In genomic region chr19:42279902-42280760, GRCh38 we compare ENCODE assay signal across 8 cellular contexts. TPM values are rescaled to one million over a fixed set of nuclear protein-coding genes. Genes with fewer than 3 reads are reported as not detected.
DNase-seq lines count a peak whose midpoint lies in the region; ATAC-seq, FAIRE-seq and TF ChIP-seq lines count a peak whose summit lies in the region.

No MANE protein-coding gene starts in this region.

- H3K79me2 ChIP-seq in HepG2 (ENCODE audit: insufficient read depth, low read length): peaks cover 17% of the 10 kb centered on the region

- H3K27ac Mint-ChIP-seq in activated CD4-positive, alpha-beta T cell treated with anti-CD3 and anti-CD28 coated beads, Interleukin-2, amount 10 ng/mL, durations not matched to agents 7 days and 5 days: peak overlapping the region; percentile 94

- peaks cover 58% of the 10 kb centered on the region for H3K4me1 Mint-ChIP-seq in activated CD4-positive, alpha-beta T cell treated with anti-CD3 and anti-CD28 coated beads, Interleukin-2, amount 10 ng/mL, durations not matched to agents 7 days and 5 days

- peak overlapping the region; percentile 72 for H3K27ac ChIP-seq in HepG2 (ENCODE audit: extremely low read length, insufficient read depth, low read length)

- peak; percentile 89 for TF ChIP-seq RAD21 in HepG2 (CRISPR knock-in tag; IDR thresholded peaks at IDR 0.05)

- no peak overlapping the region for H2AFZ ChIP-seq in HepG2 (ENCODE audit: low read length)

- intact Hi-C loops in HepG2 (cut with micrococcal nuclease; ENCODE audit: unreplicated experiment): loop anchor here (2.0 kb wide), 1 partner anchor 59 kb away; the partner anchor contains the start of gene ZNF526

- 0% methylated on average over 3 of the region's 84 CpGs for WGBS in HepG2 (ENCODE audit: low lambda C conversion rate)

- H3K27me3 Mint-ChIP-seq in activated CD4-positive, alpha-beta T cell treated with anti-CD3 and anti-CD28 coated beads, Interleukin-2, amount 10 ng/mL, durations not matched to agents 7 days and 5 days: no peaks in the 10 kb centered on the region

- TF ChIP-seq POLR2A in GM12892 (IDR thresholded peaks at IDR 0.05; ENCODE audit: low read depth, low read length) (peak; percentile 40; the same call in 1 of the 2 replicates), HepG2 (IDR thresholded peaks at IDR 0.05; ENCODE audit: insufficient read depth in 1 of 2, low read depth in 2 of 2, low read length in 2 of 2) (peak in 1 of 2 experiments; percentile 71; a peak in 2 of 4 replicates)

- H3K9me3 Mint-ChIP-seq in activated CD4-positive, alpha-beta T cell treated with anti-CD3 and anti-CD28 coated beads, Interleukin-2, amount 10 ng/mL, durations not matched to agents 7 days and 5 days: no peaks in the 10 kb centered on the region

- peak overlapping the region; percentile 70 to 83 (median 73) for H3K4me3 ChIP-seq in HepG2 (replicated peaks in 1 of 3; ENCODE audit: insufficient read depth in 1 of 3, low read depth in 2 of 3, low read length in 3 of 3)

- no peaks in the 10 kb centered on the region for H3K9me3 ChIP-seq in HepG2 (ENCODE audit: low read length)

- peak overlapping the region; percentile 86 for H3K4me2 ChIP-seq in HepG2 (ENCODE audit: low read depth, low read length)

- peak overlapping the region; percentile 73 for H3K9ac ChIP-seq in HepG2 (ENCODE audit: insufficient read depth, low read depth, low read length)

- FAIRE-seq in GM12892 (lab: Jason Lieb, UNC): peak; percentile 99
- FAIRE-seq in HepG2 (lab: Jason Lieb, UNC): peak; percentile 49

- in situ Hi-C loops in HepG2 (cut with HindIII; ENCODE audit: extremely low pct_ligation_motif_present, low pct_unique_long_range_greater_than_20kb): no loop called here

- H3K36me3 ChIP-seq in HepG2 (replicated peaks in 1 of 2; ENCODE audit: control insufficient read depth in 1 of 2, insufficient read depth in 2 of 2, low read length in 2 of 2): peaks cover 0 to under 1% of the 10 kb centered on the region in 2 experiments; a peak in 1 of 5 replicates

- BruUV-seq in HepG2 (replicated peaks; lab: Mats Ljungman, UMichigan): TSS peak; percentile 67

- peak; percentile 99 for DNase-seq in GM12892 (ENCODE audit: insufficient read length)
- DNase-seq in NCI-H446 (lab: John Stamatoyannopoulos, UW): peak; percentile 88 to 94
- DNase-seq in activated CD4-positive, alpha-beta T cell treated with anti-CD3 and anti-CD28 coated beads, Interleukin-2, amount 10 ng/mL, durations not matched to agents 7 days and 5 days: peak; percentile 92
- peak; percentile 93 for DNase-seq in dedifferentiated amniotic fluid mesenchymal stem cell (ENCODE audit: extremely low spot score)
- peak; percentile 79 for DNase-seq in HepG2 (ENCODE audit: low spot score)
- peak; percentile 81 to 82 for DNase-seq in stimulated activated CD4-positive, alpha-beta T cell treated with anti-CD3 and anti-CD28 coated beads, Interleukin-2, amount 100 ng/mL, for 48 hours

- H3K36me3 Mint-ChIP-seq in activated CD4-positive, alpha-beta T cell treated with anti-CD3 and anti-CD28 coated beads, Interleukin-2, amount 10 ng/mL, durations not matched to agents 7 days and 5 days (ENCODE audit: low read depth): peaks cover 13% of the 10 kb centered on the region

- TF ChIP-seq EP300 in HepG2 (IDR thresholded peaks at IDR 0.05; ENCODE audit: low read depth in 2 of 2, low read length in 2 of 2) (no peak), HepG2 (CRISPR knock-in tag; IDR thresholded peaks at IDR 0.05; ENCODE audit: borderline replicate concordance) (no peak)

- TF ChIP-seq CTCF in HepG2 (CRISPR knock-in tag; IDR thresholded peaks at IDR 0.05): peak; percentile 90

- no peaks in the 10 kb centered on the region; a peak in 1 of 5 replicates for H3K27me3 ChIP-seq in HepG2 (ENCODE audit: control insufficient read depth in 1 of 2, insufficient read depth in 2 of 2, low read length in 2 of 2)

- H3K4me3 Mint-ChIP-seq in activated CD4-positive, alpha-beta T cell treated with anti-CD3 and anti-CD28 coated beads, Interleukin-2, amount 10 ng/mL, durations not matched to agents 7 days and 5 days: peak overlapping the region; percentile 86

- H4K20me1 ChIP-seq in HepG2 (ENCODE audit: insufficient read depth, low read length): peaks cover 7% of the 10 kb centered on the region; the same call in 1 of the 2 replicates

- CTCF ChIA-PET in activated CD4-positive, alpha-beta T cell treated with anti-CD3 and anti-CD28 coated beads, Interleukin-2, amount 10 ng/mL, durations not matched to agents 7 days and 5 days (lab: Charles Lee): interaction anchor here (0.6 to 5.0 kb wide), 21 partner anchors 9 to 156 kb away, joined by 3 to 36 read pairs (median 5); partner anchors contain the start of genes CIC, ERF, GSK3A and POU2F2
- CTCF ChIA-PET in HepG2 (lab: Yijun Ruan, JAX; ENCODE audit: low intra/inter-chr PET ratio, low total read pairs): interaction anchor here (1.0 to 1.9 kb wide), 4 partner anchors 9 to 35 kb away, joined by 3 to 7 read pairs (median 6); no protein-coding TSS in a partner anchor

- H3K4me1 ChIP-seq in HepG2 (ENCODE audit: insufficient read depth, low read length): peaks cover 57% of the 10 kb centered on the region

- ATAC-seq in HG03135 (IDR thresholded peaks at IDR 0.05; ENCODE audit: unreplicated experiment) (peak; percentile 28), HepG2 (peak; percentile 72), HG03196 (IDR thresholded peaks at IDR 0.05; ENCODE audit: unreplicated experiment) (no peak)

- POLR2A ChIA-PET in activated CD4-positive, alpha-beta T cell treated with anti-CD3 and anti-CD28 coated beads, Interleukin-2, amount 10 ng/mL, durations not matched to agents 7 days and 5 days (lab: Charles Lee): interaction anchor here (0.9 kb wide), 1 partner anchor 10 kb away, joined by 3 read pairs; no protein-coding TSS in a partner anchor
- POLR2A ChIA-PET in HepG2 (lab: Yijun Ruan, JAX): interaction anchor here (1.4 to 7.4 kb wide), 5 partner anchors 10 to 35 kb away, joined by 3 to 117 read pairs (median 25); partner anchors contain the start of genes CIC and GSK3A

RNA-seq across cellular contexts. Expression of gene CIC, which starts 11.1 kb away (rescaled TPM):
- 6.1 TPM for polyA plus RNA-seq in GM12892 (2012; ENCODE audit: missing spikeins)
- 10 to 100 TPM; 69.3 to 81.0 TPM for total RNA-seq in activated CD4-positive, alpha-beta T cell treated with anti-CD3 and anti-CD28 coated beads, Interleukin-2, amount 10 ng/mL, durations not matched to agents 7 days and 5 days
- 5.4 and 8.0 TPM in 2 replicates for total RNA-seq in HepG2 (2016; rRNA removed; fragmentation: Illumina TruSeq; extraction: Trizol)
- 1.5 and 1.8 TPM in 2 replicates for total RNA-seq in HepG2 (2016; cell fraction: cytosol; rRNA removed; fragmentation: Illumina TruSeq; extraction: Trizol; ENCODE audit: low read depth)
- 5.2 and 7.8 TPM in 2 replicates for total RNA-seq in HepG2 (2016; cell fraction: insoluble cytoplasmic fraction; rRNA removed; fragmentation: Illumina TruSeq; extraction: Trizol)
- 4.6 and 4.9 TPM in 2 replicates for total RNA-seq in HepG2 (2016; cell fraction: membrane; rRNA removed; fragmentation: Illumina TruSeq; extraction: Trizol)
- total RNA-seq in HepG2 (2016; cell fraction: nucleus; rRNA removed; fragmentation: Illumina TruSeq; extraction: Trizol): 10.4 and 12.3 TPM in 2 replicates
- polyA plus RNA-seq in HepG2 (2011; rRNA removed): 5.9 and 8.3 TPM in 2 replicates
- 3.3 and 5.6 TPM in 2 replicates for polyA plus RNA-seq in HepG2 (2011; cell fraction: cytosol; rRNA removed)
- 60.6 and 75.8 TPM in 2 replicates for polyA plus RNA-seq in HepG2 (2011; cell fraction: nucleus; rRNA removed)
- 17.6 and 25.1 TPM in 2 replicates for polyA plus RNA-seq in HepG2 (2012)
- 1.7 and 1.9 TPM in 2 replicates for polyA plus RNA-seq in HepG2 (2016; cell fraction: cytosol; fragmentation: Illumina TruSeq; extraction: Trizol; ENCODE audit: low read depth)
- 10.1 and 16.9 TPM in 2 replicates for polyA plus RNA-seq in HepG2 (2016; cell fraction: insoluble cytoplasmic fraction; fragmentation: Illumina TruSeq; extraction: Trizol; ENCODE audit: low read depth)
- 5.7 and 6.0 TPM in 2 replicates for polyA plus RNA-seq in HepG2 (2016; cell fraction: membrane; fragmentation: Illumina TruSeq; extraction: Trizol; ENCODE audit: low read depth)
- polyA plus RNA-seq in HepG2 (2016; cell fraction: nucleus; fragmentation: Illumina TruSeq; extraction: Trizol; ENCODE audit: insufficient read depth, low read depth): 61.0 and 65.4 TPM in 2 replicates
- polyA minus RNA-seq in HepG2 (2011; rRNA and poly(A)+ RNA removed; ENCODE audit: low replicate concordance): 3.6 and 7.9 TPM in 2 replicates
- polyA minus RNA-seq in HepG2 (2011; cell fraction: cytosol; rRNA and poly(A)+ RNA removed): 9.1 and 10.8 TPM in 2 replicates
- 14.7 and 15.5 TPM in 2 replicates for polyA minus RNA-seq in HepG2 (2011; cell fraction: nucleus; rRNA and poly(A)+ RNA removed)

RNA-seq across cellular contexts. Expression of gene PRR19, which starts 21.8 kb away (rescaled TPM):
- polyA plus RNA-seq in GM12892 (2012; ENCODE audit: missing spikeins): not detected
- total RNA-seq in activated CD4-positive, alpha-beta T cell treated with anti-CD3 and anti-CD28 coated beads, Interleukin-2, amount 10 ng/mL, durations not matched to agents 7 days and 5 days: under 1 TPM; 0.54 to 0.62 TPM
- total RNA-seq in HepG2 (2016; rRNA removed; fragmentation: Illumina TruSeq; extraction: Trizol): 0.33 and 0.38 TPM in 2 replicates
- total RNA-seq in HepG2 (2016; cell fraction: cytosol; rRNA removed; fragmentation: Illumina TruSeq; extraction: Trizol; ENCODE audit: low read depth): not detected in 2 replicates
- 0.28 and 0.43 TPM in 2 replicates for total RNA-seq in HepG2 (2016; cell fraction: insoluble cytoplasmic fraction; rRNA removed; fragmentation: Illumina TruSeq; extraction: Trizol)
- total RNA-seq in HepG2 (2016; cell fraction: membrane; rRNA removed; fragmentation: Illumina TruSeq; extraction: Trizol): 0.14 and 0.43 TPM in 2 replicates
- total RNA-seq in HepG2 (2016; cell fraction: nucleus; rRNA removed; fragmentation: Illumina TruSeq; extraction: Trizol): 0.50 TPM in 1 of 2 replicates, not detected in the other
- polyA plus RNA-seq in HepG2 (2011; rRNA removed): 0.21 and 0.26 TPM in 2 replicates
- polyA plus RNA-seq in HepG2 (2011; cell fraction: cytosol; rRNA removed): 0.23 and 0.34 TPM in 2 replicates
- polyA plus RNA-seq in HepG2 (2011; cell fraction: nucleus; rRNA removed): 0.43 and 0.80 TPM in 2 replicates
- 0.51 TPM in 1 of 2 replicates, not detected in the other for polyA plus RNA-seq in HepG2 (2012)
- 0.21 and 0.22 TPM in 2 replicates for polyA plus RNA-seq in HepG2 (2016; cell fraction: cytosol; fragmentation: Illumina TruSeq; extraction: Trizol; ENCODE audit: low read depth)
- polyA plus RNA-seq in HepG2 (2016; cell fraction: insoluble cytoplasmic fraction; fragmentation: Illumina TruSeq; extraction: Trizol; ENCODE audit: low read depth): 0.69 and 0.88 TPM in 2 replicates
- 0.19 and 0.38 TPM in 2 replicates for polyA plus RNA-seq in HepG2 (2016; cell fraction: membrane; fragmentation: Illumina TruSeq; extraction: Trizol; ENCODE audit: low read depth)
- 0.57 and 1.5 TPM in 2 replicates for polyA plus RNA-seq in HepG2 (2016; cell fraction: nucleus; fragmentation: Illumina TruSeq; extraction: Trizol; ENCODE audit: insufficient read depth, low read depth)
- polyA minus RNA-seq in HepG2 (2011; rRNA and poly(A)+ RNA removed; ENCODE audit: low replicate concordance): 0.94 and 1.4 TPM in 2 replicates
- polyA minus RNA-seq in HepG2 (2011; cell fraction: cytosol; rRNA and poly(A)+ RNA removed): 0.88 TPM in 1 of 2 replicates, not detected in the other
- polyA minus RNA-seq in HepG2 (2011; cell fraction: nucleus; rRNA and poly(A)+ RNA removed): 0.25 TPM in 1 of 2 replicates, not detected in the other

RNA-seq across cellular contexts. Expression of gene PAFAH1B3, which starts 22.3 kb away (rescaled TPM):
- polyA plus RNA-seq in GM12892 (2012; ENCODE audit: missing spikeins): 26.5 TPM
- total RNA-seq in activated CD4-positive, alpha-beta T cell treated with anti-CD3 and anti-CD28 coated beads, Interleukin-2, amount 10 ng/mL, durations not matched to agents 7 days and 5 days: 10 to 100 TPM; 43.5 to 46.6 TPM
- total RNA-seq in HepG2 (2016; rRNA removed; fragmentation: Illumina TruSeq; extraction: Trizol): 58.0 and 58.6 TPM in 2 replicates
- total RNA-seq in HepG2 (2016; cell fraction: cytosol; rRNA removed; fragmentation: Illumina TruSeq; extraction: Trizol; ENCODE audit: low read depth): 50.5 and 73.0 TPM in 2 replicates
- total RNA-seq in HepG2 (2016; cell fraction: insoluble cytoplasmic fraction; rRNA removed; fragmentation: Illumina TruSeq; extraction: Trizol): 61.4 and 62.4 TPM in 2 replicates
- 53.6 and 73.9 TPM in 2 replicates for total RNA-seq in HepG2 (2016; cell fraction: membrane; rRNA removed; fragmentation: Illumina TruSeq; extraction: Trizol)
- total RNA-seq in HepG2 (2016; cell fraction: nucleus; rRNA removed; fragmentation: Illumina TruSeq; extraction: Trizol): 23.8 and 27.3 TPM in 2 replicates
- 27.4 and 31.2 TPM in 2 replicates for polyA plus RNA-seq in HepG2 (2011; rRNA removed)
- 38.9 and 49.7 TPM in 2 replicates for polyA plus RNA-seq in HepG2 (2011; cell fraction: cytosol; rRNA removed)
- polyA plus RNA-seq in HepG2 (2011; cell fraction: nucleus; rRNA removed): 31.1 and 32.3 TPM in 2 replicates
- 21.3 and 29.1 TPM in 2 replicates for polyA plus RNA-seq in HepG2 (2012)
- polyA plus RNA-seq in HepG2 (2016; cell fraction: cytosol; fragmentation: Illumina TruSeq; extraction: Trizol; ENCODE audit: low read depth): 59.5 and 77.2 TPM in 2 replicates
- 57.4 and 72.9 TPM in 2 replicates for polyA plus RNA-seq in HepG2 (2016; cell fraction: insoluble cytoplasmic fraction; fragmentation: Illumina TruSeq; extraction: Trizol; ENCODE audit: low read depth)
- polyA plus RNA-seq in HepG2 (2016; cell fraction: membrane; fragmentation: Illumina TruSeq; extraction: Trizol; ENCODE audit: low read depth): 53.3 and 66.7 TPM in 2 replicates
- 41.3 and 41.9 TPM in 2 replicates for polyA plus RNA-seq in HepG2 (2016; cell fraction: nucleus; fragmentation: Illumina TruSeq; extraction: Trizol; ENCODE audit: insufficient read depth, low read depth)
- polyA minus RNA-seq in HepG2 (2011; rRNA and poly(A)+ RNA removed; ENCODE audit: low replicate concordance): 27.9 and 60.4 TPM in 2 replicates
- 16.4 and 20.1 TPM in 2 replicates for polyA minus RNA-seq in HepG2 (2011; cell fraction: cytosol; rRNA and poly(A)+ RNA removed)
- 7.9 and 8.8 TPM in 2 replicates for polyA minus RNA-seq in HepG2 (2011; cell fraction: nucleus; rRNA and poly(A)+ RNA removed)

RNA-seq across cellular contexts. Expression of gene ERF, which starts 25.2 kb away (rescaled TPM):
- polyA plus RNA-seq in GM12892 (2012; ENCODE audit: missing spikeins): 10.6 TPM
- 10 to 100 TPM; 56.5 to 57.9 TPM for total RNA-seq in activated CD4-positive, alpha-beta T cell treated with anti-CD3 and anti-CD28 coated beads, Interleukin-2, amount 10 ng/mL, durations not matched to agents 7 days and 5 days
- total RNA-seq in HepG2 (2016; rRNA removed; fragmentation: Illumina TruSeq; extraction: Trizol): 43.2 and 67.1 TPM in 2 replicates
- total RNA-seq in HepG2 (2016; cell fraction: cytosol; rRNA removed; fragmentation: Illumina TruSeq; extraction: Trizol; ENCODE audit: low read depth): 54.9 and 66.8 TPM in 2 replicates
- total RNA-seq in HepG2 (2016; cell fraction: insoluble cytoplasmic fraction; rRNA removed; fragmentation: Illumina TruSeq; extraction: Trizol): 35.3 and 68.2 TPM in 2 replicates
- 104 and 115 TPM in 2 replicates for total RNA-seq in HepG2 (2016; cell fraction: membrane; rRNA removed; fragmentation: Illumina TruSeq; extraction: Trizol)
- 31.2 and 38.3 TPM in 2 replicates for total RNA-seq in HepG2 (2016; cell fraction: nucleus; rRNA removed; fragmentation: Illumina TruSeq; extraction: Trizol)
- polyA plus RNA-seq in HepG2 (2011; rRNA removed): 62.5 and 69.9 TPM in 2 replicates
- polyA plus RNA-seq in HepG2 (2011; cell fraction: cytosol; rRNA removed): 36.9 and 45.9 TPM in 2 replicates
- 109 and 170 TPM in 2 replicates for polyA plus RNA-seq in HepG2 (2011; cell fraction: nucleus; rRNA removed)
- polyA plus RNA-seq in HepG2 (2012): 38.4 and 44.3 TPM in 2 replicates
- polyA plus RNA-seq in HepG2 (2016; cell fraction: cytosol; fragmentation: Illumina TruSeq; extraction: Trizol; ENCODE audit: low read depth): 30.4 TPM in 2 replicates
- polyA plus RNA-seq in HepG2 (2016; cell fraction: insoluble cytoplasmic fraction; fragmentation: Illumina TruSeq; extraction: Trizol; ENCODE audit: low read depth): 56.4 and 79.4 TPM in 2 replicates
- 55.2 and 69.1 TPM in 2 replicates for polyA plus RNA-seq in HepG2 (2016; cell fraction: membrane; fragmentation: Illumina TruSeq; extraction: Trizol; ENCODE audit: low read depth)
- polyA plus RNA-seq in HepG2 (2016; cell fraction: nucleus; fragmentation: Illumina TruSeq; extraction: Trizol; ENCODE audit: insufficient read depth, low read depth): 77.4 and 89.7 TPM in 2 replicates
- polyA minus RNA-seq in HepG2 (2011; rRNA and poly(A)+ RNA removed; ENCODE audit: low replicate concordance): 39.2 and 85.5 TPM in 2 replicates
- polyA minus RNA-seq in HepG2 (2011; cell fraction: cytosol; rRNA and poly(A)+ RNA removed): 38.3 and 50.2 TPM in 2 replicates
- 40.9 and 56.5 TPM in 2 replicates for polyA minus RNA-seq in HepG2 (2011; cell fraction: nucleus; rRNA and poly(A)+ RNA removed)

RNA-seq across cellular contexts. Expression of gene TMEM145, which starts 33.0 kb away (rescaled TPM):
- not detected for polyA plus RNA-seq in GM12892 (2012; ENCODE audit: missing spikeins)
- not detected for total RNA-seq in activated CD4-positive, alpha-beta T cell treated with anti-CD3 and anti-CD28 coated beads, Interleukin-2, amount 10 ng/mL, durations not matched to agents 7 days and 5 days
- total RNA-seq in HepG2 (2016; rRNA removed; fragmentation: Illumina TruSeq; extraction: Trizol): 0.07 TPM in 1 of 2 replicates, not detected in the other
- not detected in 2 replicates for total RNA-seq in HepG2 (2016; cell fraction: cytosol; rRNA removed; fragmentation: Illumina TruSeq; extraction: Trizol; ENCODE audit: low read depth)
- total RNA-seq in HepG2 (2016; cell fraction: insoluble cytoplasmic fraction; rRNA removed; fragmentation: Illumina TruSeq; extraction: Trizol): 0.13 and 0.15 TPM in 2 replicates
- total RNA-seq in HepG2 (2016; cell fraction: membrane; rRNA removed; fragmentation: Illumina TruSeq; extraction: Trizol): not detected in 2 replicates
- total RNA-seq in HepG2 (2016; cell fraction: nucleus; rRNA removed; fragmentation: Illumina TruSeq; extraction: Trizol): 0.88 and 1.9 TPM in 2 replicates
- polyA plus RNA-seq in HepG2 (2011; rRNA removed): 5.1 and 5.5 TPM in 2 replicates
- 2.0 and 2.3 TPM in 2 replicates for polyA plus RNA-seq in HepG2 (2011; cell fraction: cytosol; rRNA removed)
- 39.2 and 50.9 TPM in 2 replicates for polyA plus RNA-seq in HepG2 (2011; cell fraction: nucleus; rRNA removed)
- polyA plus RNA-seq in HepG2 (2012): 2.9 and 6.2 TPM in 2 replicates
- polyA plus RNA-seq in HepG2 (2016; cell fraction: cytosol; fragmentation: Illumina TruSeq; extraction: Trizol; ENCODE audit: low read depth): 0.26 TPM in 1 of 2 replicates, not detected in the other
- 0.57 and 0.73 TPM in 2 replicates for polyA plus RNA-seq in HepG2 (2016; cell fraction: insoluble cytoplasmic fraction; fragmentation: Illumina TruSeq; extraction: Trizol; ENCODE audit: low read depth)
- 0.17 and 0.27 TPM in 2 replicates for polyA plus RNA-seq in HepG2 (2016; cell fraction: membrane; fragmentation: Illumina TruSeq; extraction: Trizol; ENCODE audit: low read depth)
- polyA plus RNA-seq in HepG2 (2016; cell fraction: nucleus; fragmentation: Illumina TruSeq; extraction: Trizol; ENCODE audit: insufficient read depth, low read depth): 1.7 and 2.8 TPM in 2 replicates
- polyA minus RNA-seq in HepG2 (2011; rRNA and poly(A)+ RNA removed; ENCODE audit: low replicate concordance): 0.44 and 14.7 TPM in 2 replicates
- polyA minus RNA-seq in HepG2 (2011; cell fraction: cytosol; rRNA and poly(A)+ RNA removed): 1.3 and 4.2 TPM in 2 replicates
- polyA minus RNA-seq in HepG2 (2011; cell fraction: nucleus; rRNA and poly(A)+ RNA removed): 16.7 and 20.3 TPM in 2 replicates
